ENCODE assay signal across 2 cellular contexts in the genomic region with DNA sequence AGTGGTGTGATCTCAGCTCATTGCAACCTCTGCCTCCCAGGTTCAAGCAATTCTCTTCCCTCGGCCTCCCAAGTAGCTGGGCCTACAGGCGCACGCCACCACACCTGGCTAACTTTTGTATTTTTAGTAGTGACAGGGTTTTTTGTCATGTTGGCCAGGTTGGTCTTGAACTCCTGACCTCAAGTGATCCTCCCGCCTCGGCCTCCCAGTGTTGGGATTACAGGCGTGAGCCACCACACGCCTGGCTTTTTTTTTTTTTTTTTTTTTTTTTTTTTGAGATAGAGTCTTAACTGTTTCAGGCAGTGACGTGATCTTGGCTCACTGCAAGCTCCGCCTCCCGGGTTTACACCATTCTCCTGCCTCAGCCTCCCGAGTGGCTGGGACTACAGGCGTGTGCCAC. TPM values are rescaled to one million over a fixed set of nuclear protein-coding genes. Genes with fewer than 3 reads are reported as not detected.
"Had no signal": no experiment of that assay in that cellular context is flagged by ENCODE, and none has a peak within 500 bp of the region (broad histone marks: within the 10 kb centered on the region; RNA-seq: fewer than 3 reads in every experiment).

No MANE protein-coding gene starts in this region.

RNA-seq across cellular contexts. Expression of gene AIFM3, which starts 36.6 kb away (rescaled TPM):
- total RNA-seq: RPMI7951, SJCRH30 had no signal
